1 cellular context compared by ENCODE assay signal in the genomic region with DNA sequence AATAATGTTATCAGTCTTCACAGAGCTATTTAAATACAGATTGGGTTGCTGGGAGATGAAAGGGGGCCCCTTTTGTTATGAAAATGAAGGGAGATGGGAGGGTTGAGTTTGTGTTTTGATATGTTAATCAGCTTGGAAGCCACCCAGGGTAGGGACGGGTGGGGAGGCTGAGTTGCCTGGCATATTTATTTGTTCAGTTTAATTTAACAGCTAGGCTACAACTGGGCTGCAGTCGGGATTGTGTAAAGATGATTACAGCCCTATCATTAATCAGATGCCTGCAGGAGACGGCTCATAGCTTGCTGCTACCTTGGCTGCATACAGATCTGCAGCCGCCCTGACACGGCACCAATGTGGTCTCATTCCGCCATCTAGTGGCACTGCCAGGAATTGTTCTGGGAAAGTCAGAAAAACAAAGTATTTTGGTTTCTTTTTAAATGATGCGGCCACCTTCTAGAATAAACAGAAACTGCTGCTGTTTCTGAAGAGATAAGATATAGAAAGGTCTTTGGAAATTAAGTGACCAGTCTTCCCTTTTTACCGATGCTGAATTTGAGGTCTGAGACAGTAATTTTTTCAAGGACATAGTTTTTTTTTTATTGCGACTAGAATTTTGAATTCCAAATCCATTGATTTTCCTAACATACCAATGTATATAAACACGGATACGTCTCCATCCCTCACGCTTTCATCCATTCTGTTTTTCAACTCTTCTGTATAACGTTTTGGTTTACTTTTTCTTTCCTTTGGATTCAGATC.
A peak's percentile ranks its signal among the peaks of the same experiment; 100 is the strongest.
TF ChIP-seq lines count a peak whose summit lies in the region.

No MANE protein-coding gene starts in this region.

TF ChIP-seq in GM12878, 131 proteins besides CTCF, POLR2A, EP300 and RAD21 (continued from another document):
- TF ChIP-seq POU2F2 (IDR thresholded peaks at IDR 0.05; ENCODE audit: borderline replicate concordance, low read depth, low read length) (peak; percentile 24; the same call in 1 of the 3 replicates), SREBF2 (IDR thresholded peaks at IDR 0.05; ENCODE audit: low read length) (no peak), EED (IDR thresholded peaks at IDR 0.05; ENCODE audit: low read depth) (no peak)
- TF ChIP-seq, protein P1, sequence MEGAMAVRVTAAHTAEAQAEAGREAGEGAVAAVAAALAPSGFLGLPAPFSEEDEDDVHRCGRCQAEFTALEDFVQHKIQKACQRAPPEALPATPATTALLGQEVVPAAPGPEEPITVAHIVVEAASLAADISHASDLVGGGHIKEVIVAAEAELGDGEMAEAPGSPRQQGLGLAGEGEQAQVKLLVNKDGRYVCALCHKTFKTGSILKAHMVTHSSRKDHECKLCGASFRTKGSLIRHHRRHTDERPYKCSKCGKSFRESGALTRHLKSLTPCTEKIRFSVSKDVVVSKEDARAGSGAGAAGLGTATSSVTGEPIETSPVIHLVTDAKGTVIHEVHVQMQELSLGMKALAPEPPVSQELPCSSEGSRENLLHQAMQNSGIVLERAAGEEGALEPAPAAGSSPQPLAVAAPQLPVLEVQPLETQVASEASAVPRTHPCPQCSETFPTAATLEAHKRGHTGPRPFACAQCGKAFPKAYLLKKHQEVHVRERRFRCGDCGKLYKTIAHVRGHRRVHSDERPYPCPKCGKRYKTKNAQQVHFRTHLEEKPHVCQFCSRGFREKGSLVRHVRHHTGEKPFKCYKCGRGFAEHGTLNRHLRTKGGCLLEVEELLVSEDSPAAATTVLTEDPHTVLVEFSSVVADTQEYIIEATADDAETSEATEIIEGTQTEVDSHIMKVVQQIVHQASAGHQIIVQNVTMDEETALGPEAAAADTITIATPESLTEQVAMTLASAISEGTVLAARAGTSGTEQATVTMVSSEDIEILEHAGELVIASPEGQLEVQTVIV (IDR thresholded peaks at IDR 0.05; ENCODE audit: borderline replicate concordance, partially characterized antibody): no peak
